In the genomic region with DNA sequence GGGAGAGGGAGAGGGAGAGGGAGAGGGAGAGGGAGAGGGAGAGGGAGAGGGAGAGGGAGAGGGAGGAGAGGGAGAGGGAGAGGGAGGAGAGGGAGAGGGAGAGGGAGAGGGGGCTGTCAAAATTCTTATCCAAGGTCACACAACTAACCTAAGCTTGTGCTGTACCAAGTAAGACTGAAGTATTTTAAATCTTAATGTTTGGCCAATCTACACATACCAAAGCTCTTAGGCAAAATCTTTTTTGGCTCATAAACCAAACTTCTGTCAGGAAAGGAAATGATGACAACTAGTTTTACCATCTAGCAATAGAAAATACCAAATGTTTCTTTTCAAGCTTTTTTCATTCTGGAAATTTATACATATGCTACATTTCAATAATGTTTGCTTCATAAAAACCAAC, we compare ENCODE assay signal across 30 cellular contexts. TPM values are rescaled to one million over a fixed set of nuclear protein-coding genes. Genes with fewer than 3 reads are reported as not detected.
DNase-seq lines count a peak whose midpoint lies in the region; ATAC-seq, FAIRE-seq and TF ChIP-seq lines count a peak whose summit lies in the region.
"Had no signal": no experiment of that assay in that cellular context is flagged by ENCODE, and none has a peak within 500 bp of the region (broad histone marks: within the 10 kb centered on the region; RNA-seq: fewer than 3 reads in every experiment).

No MANE protein-coding gene starts in this region.

- no peaks in the 10 kb centered on the region for H3K36me3 Mint-ChIP-seq in chondrocyte (ENCODE audit: low read depth)
- H3K36me3 Mint-ChIP-seq: immature natural killer cell, neural progenitor cell had no signal

- no peak overlapping the region for H3K14ac ChIP-seq in IMR-90 (replicated peaks; ENCODE audit: low read depth, low read length)

- peaks cover 4% of the 10 kb centered on the region for H3K9me3 Mint-ChIP-seq in chondrocyte (ENCODE audit: low read depth)
- H3K9me3 Mint-ChIP-seq: activated B cell treated with CpG ODN at 0.5 μM for 24 hours; activated CD4-positive, alpha-beta memory T cell treated with anti-CD3 and anti-CD28 coated beads, Interleukin-2, amount 10 ng/mL, durations not matched to agents 7 days and 5 days; central memory CD8-positive, alpha-beta T cell had no signal

- H3K9me3 ChIP-seq in A549: peaks cover 9% of the 10 kb centered on the region; the same call in 2 of the 3 replicates
- no peaks in the 10 kb centered on the region for H3K9me3 ChIP-seq in IMR-90 (ENCODE audit: control insufficient read depth, insufficient read depth, low read length)
- H3K9me3 ChIP-seq: esophagus muscularis mucosa had no signal

- CTCF ChIA-PET in A549 (lab: Yijun Ruan, JAX) (interaction anchor here (1.3 kb wide), 1 partner anchor 10 kb away, joined by 5 read pairs; no protein-coding TSS in a partner anchor), IMR-90 (lab: Yijun Ruan, JAX) (interaction anchor here (0.6 kb wide), 1 partner anchor 65 kb away, joined by 4 read pairs; no protein-coding TSS in a partner anchor)

- no peak overlapping the region for H3K23ac ChIP-seq in IMR-90 (ENCODE audit: low read depth, low read length)

- no peak overlapping the region for H4K5ac ChIP-seq in IMR-90 (ENCODE audit: low read depth, low read length)

- H2BK120ac ChIP-seq in IMR-90 (ENCODE audit: low read depth, low read length): no peak overlapping the region

- H3K9ac ChIP-seq in IMR-90 (ENCODE audit: low read depth, low read length): no peak overlapping the region
- H3K9ac ChIP-seq: neural progenitor cell had no signal

- TF ChIP-seq CTCF in A549 (IDR thresholded peaks at IDR 0.05) (no peak), IMR-90 (conservative IDR thresholded peaks at IDR 0.05; ENCODE audit: low read depth, low read length) (no peak), chondrocyte (IDR thresholded peaks at IDR 0.05) (no peak)

- FAIRE-seq in A549 (lab: Jason Lieb, UNC): peak; percentile 18
- FAIRE-seq: G401.6, GM12878, GM19239, HTR-8/SVneo had no signal

- no peaks in the 10 kb centered on the region for H4K20me1 ChIP-seq in IMR-90 (ENCODE audit: insufficient read depth, low read length)

- H3K27me3 Mint-ChIP-seq in chondrocyte (ENCODE audit: low read depth): peaks cover 6% of the 10 kb centered on the region

- H3K79me1 ChIP-seq in IMR-90 (ENCODE audit: low read depth in 1 of 2, low read length in 2 of 2): no peaks in the 10 kb centered on the region

- no peak for TF ChIP-seq EP300 in A549 (IDR thresholded peaks at IDR 0.05)

- no peaks in the 10 kb centered on the region for H3K36me3 ChIP-seq in IMR-90 (ENCODE audit: control insufficient read depth, insufficient read depth, low read length)
- H3K36me3 ChIP-seq: esophagus muscularis mucosa, heart right ventricle, neural progenitor cell had no signal

- dilution Hi-C loops in IMR-90 (cut with HindIII; ENCODE audit: low sequenced_read_pairs, unreplicated experiment): no loop called here

- no peak overlapping the region for H2BK5ac ChIP-seq in IMR-90 (ENCODE audit: low read depth, low read length, poor library complexity, severe bottlenecking)

- no peak for ATAC-seq in A549
- peak; percentile 59; the same call in 1 of the 2 replicates for ATAC-seq in IMR-90 (ENCODE audit: low read depth)
- ATAC-seq in GM19395 (IDR thresholded peaks at IDR 0.05; ENCODE audit: unreplicated experiment): no peak
- no peak for ATAC-seq in GM18519 (IDR thresholded peaks at IDR 0.05; ENCODE audit: low FRiP score, unreplicated experiment)
- ATAC-seq: GM12878, heart right ventricle, left ventricle myocardium superior had no signal

- H3K4me1 ChIP-seq in A549 (no peaks in the 10 kb centered on the region), IMR-90 (ENCODE audit: control insufficient read depth, insufficient read depth, low read length) (no peaks in the 10 kb centered on the region)
- H3K4me1 ChIP-seq: esophagus muscularis mucosa, heart right ventricle had no signal

- in situ Hi-C loops in IMR-90 (cut with MboI; ENCODE audit: low sequenced_read_pairs): no loop called here

- TF ChIP-seq RAD21 in A549 (conservative IDR thresholded peaks at IDR 0.05 in 1 of 2, IDR thresholded peaks at IDR 0.05 in 1 of 2): no peak
- TF ChIP-seq RAD21 in IMR-90 (IDR thresholded peaks at IDR 0.05; ENCODE audit: low read length): no peak

- H3K18ac ChIP-seq in IMR-90 (ENCODE audit: low read depth, low read length): no peak overlapping the region

- TF ChIP-seq POLR2A in A549 (IDR thresholded peaks at IDR 0.05; ENCODE audit: low read length): no peak
- no peak for TF ChIP-seq POLR2A in IMR-90 (IDR thresholded peaks at IDR 0.05; ENCODE audit: low read depth, low read length)

- H3K9me1 ChIP-seq in IMR-90 (ENCODE audit: insufficient read depth, low read length): no peaks in the 10 kb centered on the region

- no peak overlapping the region for H2AK9ac ChIP-seq in IMR-90 (replicated peaks; ENCODE audit: low read depth, low read length, poor library complexity)

- H3K4me2 ChIP-seq in A549: no peak overlapping the region
- H3K4me2 ChIP-seq in IMR-90 (ENCODE audit: low read depth, low read length): no peak overlapping the region
- H3K4me2 ChIP-seq: neural progenitor cell had no signal

- peaks cover 3% of the 10 kb centered on the region; the same call in 1 of the 2 replicates for H3K27me3 ChIP-seq in IMR-90 (ENCODE audit: control insufficient read depth, insufficient read depth, low read length)
- H3K27me3 ChIP-seq: esophagus muscularis mucosa, neural progenitor cell had no signal

- no peak overlapping the region for H2AFZ ChIP-seq in IMR-90 (replicated peaks; ENCODE audit: low read length, poor library complexity)
- H2AFZ ChIP-seq: neural progenitor cell had no signal

- H3K4ac ChIP-seq in IMR-90 (ENCODE audit: low read depth, low read length): no peak overlapping the region

- no peak overlapping the region for H2AK5ac ChIP-seq in IMR-90 (ENCODE audit: low read depth, low read length)

- no peak overlapping the region for H2BK20ac ChIP-seq in IMR-90 (ENCODE audit: low read depth, low read length)

- no peak overlapping the region for H2BK15ac ChIP-seq in IMR-90 (ENCODE audit: low read depth, low read length)

- DNase-seq in A549 (ENCODE audit: low read depth in 1 of 2, low spot score in 1 of 2) (no peak), IMR-90 (peak; percentile 52), chondrocyte (ENCODE audit: low spot score) (no peak), hepatic stellate cell (ENCODE audit: low spot score) (peak; percentile 39), DMS 273 (lab: John Stamatoyannopoulos, UW; ENCODE audit: unreplicated experiment) (no peak), iPS-NIHi11 (ENCODE audit: low spot score) (no peak)
- DNase-seq: activated B cell treated with CpG ODN at 0.5 μM for 24 hours; activated CD4-positive, alpha-beta memory T cell treated with anti-CD3 and anti-CD28 coated beads, Interleukin-2, amount 10 ng/mL, durations not matched to agents 7 days and 5 days; activated T-cell treated with anti-CD3 and anti-CD28 coated beads for 4 hours; effector memory CD4-positive, alpha-beta T cell; heart right ventricle; immature natural killer cell; left ventricle myocardium superior; NCI-H1417; NCI-H2171; NCI-H526; stimulated activated CD4-positive, alpha-beta T cell treated with anti-CD3 and anti-CD28 coated beads, Interleukin-12 subunit alpha, Interleukin-12 subunit beta, amount 100 ng/mL, for 4 hours; T1000 had no signal

- no peak overlapping the region for H4K91ac ChIP-seq in IMR-90 (ENCODE audit: insufficient read depth, low read depth, low read length)

- no peak overlapping the region for H3K4me3 Mint-ChIP-seq in chondrocyte (ENCODE audit: unreplicated experiment)
- H3K4me3 Mint-ChIP-seq: activated B cell treated with CpG ODN at 0.5 μM for 24 hours; activated CD4-positive, alpha-beta memory T cell treated with anti-CD3 and anti-CD28 coated beads, Interleukin-2, amount 10 ng/mL, durations not matched to agents 7 days and 5 days; central memory CD8-positive, alpha-beta T cell; immature natural killer cell; neural progenitor cell had no signal

- no TSS peak for BruUV-seq in IMR-90 (replicated peaks; lab: Mats Ljungman, UMichigan)

- POLR2A ChIA-PET in A549 (lab: Yijun Ruan, JAX) (no interaction called here), IMR-90 (lab: Charles Lee; ENCODE audit: unreplicated experiment) (no interaction called here)

- H4K8ac ChIP-seq in IMR-90 (ENCODE audit: low read depth in 2 of 2, low read length in 2 of 2): no peak overlapping the region

- H3K4me1 Mint-ChIP-seq in chondrocyte (ENCODE audit: low read depth): peaks cover 13% of the 10 kb centered on the region
- H3K4me1 Mint-ChIP-seq: activated B cell treated with CpG ODN at 0.5 μM for 24 hours; activated CD4-positive, alpha-beta memory T cell treated with anti-CD3 and anti-CD28 coated beads, Interleukin-2, amount 10 ng/mL, durations not matched to agents 7 days and 5 days; central memory CD8-positive, alpha-beta T cell; immature natural killer cell had no signal

- H3K27ac Mint-ChIP-seq in chondrocyte (ENCODE audit: unreplicated experiment): peak overlapping the region; percentile 69
- H3K27ac Mint-ChIP-seq: activated B cell treated with CpG ODN at 0.5 μM for 24 hours; activated CD4-positive, alpha-beta memory T cell treated with anti-CD3 and anti-CD28 coated beads, Interleukin-2, amount 10 ng/mL, durations not matched to agents 7 days and 5 days; immature natural killer cell; neural progenitor cell had no signal

- no peak overlapping the region for H3K56ac ChIP-seq in IMR-90 (ENCODE audit: extremely low read depth, insufficient read depth, low read length)

- H3K4me3 ChIP-seq in A549 (no peak overlapping the region), IMR-90 (ENCODE audit: insufficient read depth, low read depth, low read length) (no peak overlapping the region)
- H3K4me3 ChIP-seq: esophagus muscularis mucosa, GM12878, heart right ventricle, neural progenitor cell had no signal

- intact Hi-C loops in IMR-90 (cut with micrococcal nuclease): no loop called here

- H3K27ac ChIP-seq in A549 (no peak overlapping the region), IMR-90 (ENCODE audit: insufficient read depth, low read length) (no peak overlapping the region)
- H3K27ac ChIP-seq: C4-2B, esophagus muscularis mucosa, heart right ventricle, neural progenitor cell had no signal

RNA-seq across cellular contexts. Expression of gene CCDC38, which starts 33.8 kb away (rescaled TPM):
- polyA plus RNA-seq in A549 (2011; rRNA removed): 0.37 and 0.41 TPM in 2 replicates
- 0.07 and 0.08 TPM in 2 replicates for polyA plus RNA-seq in A549 (2012; cell fraction: cytosol; rRNA removed)
- polyA plus RNA-seq in A549 (2012; cell fraction: nucleus; rRNA removed): 0.04 and 0.06 TPM in 2 replicates
- 0.18 to 0.28 TPM (median 0.24 TPM) in 3 replicates for polyA plus RNA-seq in A549 (2017; fragmentation: RNase III; extraction: RNeasy Plus Mini Kit Qiagen cat#74134 plus additional on column Dnase treatment)
- 0.12 and 0.19 TPM in 2 replicates for polyA minus RNA-seq in A549 (2011; rRNA and poly(A)+ RNA removed)
- total RNA-seq in IMR-90 (2012; rRNA removed): not detected in 2 replicates
- polyA plus RNA-seq in IMR-90 (2012; rRNA removed): not detected in 2 replicates
- polyA plus RNA-seq in IMR-90 (2012; cell fraction: cytosol; rRNA removed): not detected in 2 replicates
- not detected in 2 replicates for polyA plus RNA-seq in IMR-90 (2012; cell fraction: nucleus; rRNA removed; ENCODE audit: low replicate concordance)
- not detected in 3 replicates for total RNA-seq in chondrocyte
- total RNA-seq: activated CD4-positive, alpha-beta memory T cell treated with anti-CD3 and anti-CD28 coated beads, Interleukin-2, amount 10 ng/mL, durations not matched to agents 7 days and 5 days; GM12878; subcutaneous adipose tissue; urinary bladder had no signal

RNA-seq across cellular contexts. Expression of gene AMDHD1, which starts 34.6 kb away (rescaled TPM):
- polyA plus RNA-seq in A549 (2011; rRNA removed) (7.7 and 8.8 TPM in 2 replicates), A549 (2017; fragmentation: RNase III; extraction: RNeasy Plus Mini Kit Qiagen cat#74134 plus additional on column Dnase treatment) (3.5 to 4.1 TPM (median 4.1 TPM) in 3 replicates), IMR-90 (2012; rRNA removed) (not detected in 2 replicates)
- polyA plus RNA-seq in A549 (2012; cell fraction: cytosol; rRNA removed): 3.7 and 4.7 TPM in 2 replicates
- polyA plus RNA-seq in A549 (2012; cell fraction: nucleus; rRNA removed): 4.2 and 6.4 TPM in 2 replicates
- 3.8 and 4.4 TPM in 2 replicates for polyA minus RNA-seq in A549 (2011; rRNA and poly(A)+ RNA removed)
- total RNA-seq in IMR-90 (2012; rRNA removed) (under 0.01 TPM in 1 of 2 replicates, not detected in the other), chondrocyte (0.31 to 0.42 TPM in 2 of 3 replicates, not detected in the other)
- polyA plus RNA-seq in IMR-90 (2012; cell fraction: cytosol; rRNA removed): not detected in 2 replicates
- polyA plus RNA-seq in IMR-90 (2012; cell fraction: nucleus; rRNA removed; ENCODE audit: low replicate concordance): 0.17 TPM in 1 of 2 replicates, not detected in the other

RNA-seq across cellular contexts. Expression of gene SNRPF, which starts 49.8 kb away (rescaled TPM):
- polyA plus RNA-seq in A549 (2011; rRNA removed): 45.8 and 66.3 TPM in 2 replicates
- polyA plus RNA-seq in A549 (2012; cell fraction: cytosol; rRNA removed): 105 and 161 TPM in 2 replicates
- 22.7 and 23.3 TPM in 2 replicates for polyA plus RNA-seq in A549 (2012; cell fraction: nucleus; rRNA removed)
- polyA plus RNA-seq in A549 (2017; fragmentation: RNase III; extraction: RNeasy Plus Mini Kit Qiagen cat#74134 plus additional on column Dnase treatment): 204 to 221 TPM (median 204 TPM) in 3 replicates
- 15.3 and 16.7 TPM in 2 replicates for polyA minus RNA-seq in A549 (2011; rRNA and poly(A)+ RNA removed)
- total RNA-seq in IMR-90 (2012; rRNA removed): 5.0 and 16.1 TPM in 2 replicates
- 27.4 and 27.9 TPM in 2 replicates for polyA plus RNA-seq in IMR-90 (2012; rRNA removed)
- 10.6 and 17.5 TPM in 2 replicates for polyA plus RNA-seq in IMR-90 (2012; cell fraction: cytosol; rRNA removed)
- polyA plus RNA-seq in IMR-90 (2012; cell fraction: nucleus; rRNA removed; ENCODE audit: low replicate concordance): 2.8 and 8.7 TPM in 2 replicates
- 12.4 to 27.1 TPM (median 15.4 TPM) in 3 replicates for total RNA-seq in chondrocyte

Comparison
In these comparisons a context has a peak if more than half of its experiments do, and no peak if none do; other contexts are left out.
1. DNase-seq: peak in IMR-90 (single experiment) and hepatic stellate cell (single experiment); none in A549 (0 of 2), chondrocyte (single experiment), DMS 273 (single experiment) and iPS-NIHi11 (single experiment).